Comparison of ENCODE assay signal across 1 cellular context in genomic region chr3:20320489-20320888, GRCh38.
TF ChIP-seq lines count a peak whose summit lies in the region.

No MANE protein-coding gene starts in this region.

TF ChIP-seq in H1, 55 proteins besides CTCF, POLR2A, EP300 and RAD21:
- TF ChIP-seq TAF7 (optimal IDR thresholded peaks at IDR 0.05; ENCODE audit: borderline replicate concordance, low read depth, low read length): no peak
- no peak for TF ChIP-seq NANOG (IDR thresholded peaks at IDR 0.05; ENCODE audit: insufficient read depth, low read depth, low read length, poor library complexity, severe bottlenecking)
- TF ChIP-seq KDM4A (IDR thresholded peaks at IDR 0.05; ENCODE audit: low read depth, low read length, severe bottlenecking): no peak
- TF ChIP-seq HDAC6 (IDR thresholded peaks at IDR 0.05; ENCODE audit: low read depth, low read length): no peak
- TF ChIP-seq RFX5 (IDR thresholded peaks at IDR 0.05; ENCODE audit: borderline replicate concordance, low read depth, low read length): no peak
- no peak for TF ChIP-seq MAX (IDR thresholded peaks at IDR 0.05)
- TF ChIP-seq ATF2 (IDR thresholded peaks at IDR 0.05; ENCODE audit: low read length): no peak
- TF ChIP-seq KDM5A (IDR thresholded peaks at IDR 0.05; ENCODE audit: low read length): no peak
- no peak for TF ChIP-seq RNF2 (IDR thresholded peaks at IDR 0.05; ENCODE audit: borderline replicate concordance, low read depth, low read length, missing control alignments, poor library complexity, severe bottlenecking)
- TF ChIP-seq ZNF274 (IDR thresholded peaks at IDR 0.05; ENCODE audit: borderline replicate concordance, extremely low read depth, low read length): no peak
